15 cellular contexts compared by ENCODE assay signal in genomic region chrX:10900585-10901289, GRCh38.
DNase-seq lines count a peak whose midpoint lies in the region; TF ChIP-seq lines count a peak whose summit lies in the region.
"Had no signal": no experiment of that assay in that cellular context is flagged by ENCODE, and none has a peak within 500 bp of the region (broad histone marks: within the 10 kb centered on the region; RNA-seq: fewer than 3 reads in every experiment).

No MANE protein-coding gene starts in this region.

- peaks cover 7% of the 10 kb centered on the region for H3K9me3 Mint-ChIP-seq in activated T-cell treated with anti-CD3 and anti-CD28 coated beads, Interleukin-2, amount 50 U/mL, for 24 hours
- H3K9me3 Mint-ChIP-seq in T-helper 2 cell treated with Interferon-gamma antibody and Interleukin-4, amounts not matched to agents 5 μg/mL and 100 μg/mL, for 36 hours: no peaks in the 10 kb centered on the region
- H3K9me3 Mint-ChIP-seq: activated B cell treated with CpG ODN at 0.5 μM for 24 hours had no signal

- no peaks in the 10 kb centered on the region for H3K27me3 Mint-ChIP-seq in activated T-cell treated with anti-CD3 and anti-CD28 coated beads, Interleukin-2, amount 50 U/mL, for 24 hours
- no peaks in the 10 kb centered on the region for H3K27me3 Mint-ChIP-seq in T-helper 2 cell treated with Interferon-gamma antibody and Interleukin-4, amounts not matched to agents 5 μg/mL and 100 μg/mL, for 36 hours (ENCODE audit: low read depth)
- H3K27me3 Mint-ChIP-seq: activated B cell treated with CpG ODN at 0.5 μM for 24 hours; central memory CD8-positive, alpha-beta T cell had no signal

- DNase-seq in A172 (ENCODE audit: low spot score) (peak; percentile 53), LHCN-M2 (ENCODE audit: low read depth) (peak; percentile 58), astrocyte of the hippocampus (ENCODE audit: low read depth, low spot score) (peak; percentile 69), kidney glomerular epithelial cell (lab: John Stamatoyannopoulos, UW) (peak; percentile 29), NCI-H1694 treated with DMSO at 0.1 percent for 48 hours (lab: John Stamatoyannopoulos, UW) (no peak), adrenal gland (no peak)
- no peak for DNase-seq in activated T-cell treated with anti-CD3 and anti-CD28 coated beads, Interleukin-2, amount 50 U/mL, for 24 hours
- DNase-seq in T-helper 2 cell treated with Interferon-gamma antibody and Interleukin-4, amounts not matched to agents 5 μg/mL and 100 μg/mL, for 36 hours (ENCODE audit: low spot score): no peak
- DNase-seq: activated B cell treated with CpG ODN at 0.5 μM for 24 hours; activated T-cell treated with anti-CD3 and anti-CD28 coated beads, Interleukin-2, amount 50 U/mL, for 1 hour; GDM1; lower lobe of right lung; NCI-H2107 had no signal

- H3K4me1 Mint-ChIP-seq in activated T-cell treated with anti-CD3 and anti-CD28 coated beads, Interleukin-2, amount 50 U/mL, for 24 hours (ENCODE audit: low read depth): no peaks in the 10 kb centered on the region
- no peaks in the 10 kb centered on the region for H3K4me1 Mint-ChIP-seq in T-helper 2 cell treated with Interferon-gamma antibody and Interleukin-4, amounts not matched to agents 5 μg/mL and 100 μg/mL, for 36 hours (ENCODE audit: low read depth)
- H3K4me1 Mint-ChIP-seq: activated B cell treated with CpG ODN at 0.5 μM for 24 hours; central memory CD8-positive, alpha-beta T cell had no signal

- H3K36me3 ChIP-seq in adrenal gland (replicated peaks in 1 of 2): no peaks in the 10 kb centered on the region
- H3K36me3 ChIP-seq: gastroesophageal sphincter, lower lobe of right lung had no signal

- no peak for TF ChIP-seq POLR2A in adrenal gland (IDR thresholded peaks at IDR 0.05)

- WGBS in adrenal gland, 4 donors: 45 to 49% (median 47%) methylated on average over 4 of the region's 4 CpGs

- no peaks in the 10 kb centered on the region for H3K36me3 Mint-ChIP-seq in activated T-cell treated with anti-CD3 and anti-CD28 coated beads, Interleukin-2, amount 50 U/mL, for 24 hours (ENCODE audit: low read depth)
- no peaks in the 10 kb centered on the region for H3K36me3 Mint-ChIP-seq in T-helper 2 cell treated with Interferon-gamma antibody and Interleukin-4, amounts not matched to agents 5 μg/mL and 100 μg/mL, for 36 hours (ENCODE audit: low read depth)

- no peak overlapping the region for H3K4me3 Mint-ChIP-seq in activated T-cell treated with anti-CD3 and anti-CD28 coated beads, Interleukin-2, amount 50 U/mL, for 24 hours
- no peak overlapping the region for H3K4me3 Mint-ChIP-seq in T-helper 2 cell treated with Interferon-gamma antibody and Interleukin-4, amounts not matched to agents 5 μg/mL and 100 μg/mL, for 36 hours
- H3K4me3 Mint-ChIP-seq: activated B cell treated with CpG ODN at 0.5 μM for 24 hours; central memory CD8-positive, alpha-beta T cell had no signal

- intact Hi-C loops in adrenal gland (cut with DNase I): no loop called here

- H3K27ac Mint-ChIP-seq in activated T-cell treated with anti-CD3 and anti-CD28 coated beads, Interleukin-2, amount 50 U/mL, for 24 hours: no peak overlapping the region
- H3K27ac Mint-ChIP-seq in T-helper 2 cell treated with Interferon-gamma antibody and Interleukin-4, amounts not matched to agents 5 μg/mL and 100 μg/mL, for 36 hours: no peak overlapping the region
- H3K27ac Mint-ChIP-seq: activated B cell treated with CpG ODN at 0.5 μM for 24 hours had no signal

- no peak overlapping the region for H3K27ac ChIP-seq in adrenal gland
- H3K27ac ChIP-seq: lower lobe of right lung had no signal

- no peaks in the 10 kb centered on the region for H3K27me3 ChIP-seq in adrenal gland
- H3K27me3 ChIP-seq: gastroesophageal sphincter had no signal

- H3K4me3 ChIP-seq in adrenal gland: no peak overlapping the region
- H3K4me3 ChIP-seq: gastroesophageal sphincter, lower lobe of right lung had no signal

- H3K9me3 ChIP-seq in adrenal gland (replicated peaks in 1 of 3): no peaks in the 10 kb centered on the region
- H3K9me3 ChIP-seq: gastroesophageal sphincter, lower lobe of right lung had no signal

- no peaks in the 10 kb centered on the region for H3K4me1 ChIP-seq in adrenal gland (replicated peaks in 1 of 2)
- H3K4me1 ChIP-seq: lower lobe of right lung had no signal

- TF ChIP-seq CTCF in adrenal gland (IDR thresholded peaks at IDR 0.05): no peak

Comparison
In these comparisons a context has a peak if more than half of its experiments do, and no peak if none do; other contexts are left out.
1. DNase-seq: peak in A172 (single experiment), LHCN-M2 (single experiment), astrocyte of the hippocampus (single experiment) and kidney glomerular epithelial cell (single experiment); none in activated T-cell treated with anti-CD3 and anti-CD28 coated beads, Interleukin-2, amount 50 U/mL, for 24 hours (single experiment), T-helper 2 cell treated with Interferon-gamma antibody and Interleukin-4, amounts not matched to agents 5 μg/mL and 100 μg/mL, for 36 hours (single experiment), NCI-H1694 treated with DMSO at 0.1 percent for 48 hours (single experiment) and adrenal gland (0 of 7).